ENCODE assay signal across 8 cellular contexts in the genomic region with DNA sequence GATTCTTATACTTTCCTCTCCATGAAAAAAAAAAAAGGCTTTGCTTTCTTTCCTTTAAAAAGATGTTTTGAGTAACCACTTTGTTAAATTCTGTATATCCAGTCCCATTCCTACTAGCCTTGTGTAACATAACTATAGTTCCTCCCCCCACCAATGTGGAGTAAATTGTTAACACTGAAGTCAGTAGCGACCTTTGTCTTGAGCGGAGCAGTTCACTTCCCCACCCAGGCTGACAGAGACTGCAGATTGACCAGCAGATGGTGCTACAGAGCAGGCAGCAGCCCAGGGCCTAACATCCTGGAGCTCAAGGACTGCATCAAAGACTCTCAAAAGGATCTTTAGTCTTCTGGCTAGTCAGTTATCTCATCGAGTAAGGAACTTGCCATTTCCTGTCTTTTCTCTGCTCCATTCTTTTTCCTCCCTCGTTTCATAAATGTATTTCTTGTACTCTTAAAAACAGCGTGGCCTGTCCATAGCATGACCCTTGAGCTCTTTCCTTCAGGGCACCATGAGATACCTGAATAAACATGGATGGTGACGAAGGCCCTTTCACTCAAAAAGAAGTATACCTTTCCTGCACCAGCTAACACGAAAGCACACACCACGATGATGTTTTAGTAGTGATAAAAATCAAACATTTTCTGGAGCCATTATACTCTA.
DNase-seq lines count a peak whose midpoint lies in the region; ATAC-seq, FAIRE-seq and TF ChIP-seq lines count a peak whose summit lies in the region.

No MANE protein-coding gene starts in this region.

- ATAC-seq in GM18907 (IDR thresholded peaks at IDR 0.05; ENCODE audit: unreplicated experiment) (peak; percentile 98), HG03097 (IDR thresholded peaks at IDR 0.05; ENCODE audit: low FRiP score, unreplicated experiment) (peak; percentile 97)

- H3K27me3 ChIP-seq in bronchial epithelial cell (ENCODE audit: control insufficient read depth, insufficient read depth, low read length) (no peaks in the 10 kb centered on the region), kidney epithelial cell (ENCODE audit: control insufficient read depth, insufficient read depth, low read length) (no peaks in the 10 kb centered on the region)

- peak; percentile 83 for DNase-seq in AG20443 (ENCODE audit: low spot score)
- DNase-seq in NCI-H2107 (lab: John Stamatoyannopoulos, UW) = peak; percentile 4
- peak; percentile 54 for DNase-seq in UCSD-AML1 (lab: John Stamatoyannopoulos, UW; ENCODE audit: unreplicated experiment)
- DNase-seq in bronchial epithelial cell (ENCODE audit: low read depth) = peak; percentile 67
- no peak for DNase-seq in kidney epithelial cell (ENCODE audit: low read depth)
- DNase-seq in stimulated activated CD4-positive, alpha-beta T cell treated with anti-CD3 and anti-CD28 coated beads, Interleukin-2, amount 100 ng/mL, for 4 hours (ENCODE audit: low read depth) = peak; percentile 24

- FAIRE-seq in bronchial epithelial cell (lab: Jason Lieb, UNC) = no peak

- no peaks in the 10 kb centered on the region for H3K36me3 ChIP-seq in bronchial epithelial cell (ENCODE audit: control insufficient read depth, insufficient read depth, low read length)
- H3K36me3 ChIP-seq in kidney epithelial cell (ENCODE audit: control insufficient read depth, insufficient read depth, low read length) = no peaks in the 10 kb centered on the region

- H3K4me3 ChIP-seq in bronchial epithelial cell (ENCODE audit: low read depth, low read length) (no peak overlapping the region), kidney epithelial cell (ENCODE audit: low read depth, low read length) (no peak overlapping the region)

- TF ChIP-seq CTCF in bronchial epithelial cell (IDR thresholded peaks at IDR 0.05; ENCODE audit: insufficient read depth, low read length, severe bottlenecking) (peak; percentile 96), kidney epithelial cell (IDR thresholded peaks at IDR 0.05; ENCODE audit: insufficient read depth, low read length, poor library complexity, severe bottlenecking) (peak; percentile 98)
